Comparison of ENCODE assay signal across 9 cellular contexts in the genomic region with DNA sequence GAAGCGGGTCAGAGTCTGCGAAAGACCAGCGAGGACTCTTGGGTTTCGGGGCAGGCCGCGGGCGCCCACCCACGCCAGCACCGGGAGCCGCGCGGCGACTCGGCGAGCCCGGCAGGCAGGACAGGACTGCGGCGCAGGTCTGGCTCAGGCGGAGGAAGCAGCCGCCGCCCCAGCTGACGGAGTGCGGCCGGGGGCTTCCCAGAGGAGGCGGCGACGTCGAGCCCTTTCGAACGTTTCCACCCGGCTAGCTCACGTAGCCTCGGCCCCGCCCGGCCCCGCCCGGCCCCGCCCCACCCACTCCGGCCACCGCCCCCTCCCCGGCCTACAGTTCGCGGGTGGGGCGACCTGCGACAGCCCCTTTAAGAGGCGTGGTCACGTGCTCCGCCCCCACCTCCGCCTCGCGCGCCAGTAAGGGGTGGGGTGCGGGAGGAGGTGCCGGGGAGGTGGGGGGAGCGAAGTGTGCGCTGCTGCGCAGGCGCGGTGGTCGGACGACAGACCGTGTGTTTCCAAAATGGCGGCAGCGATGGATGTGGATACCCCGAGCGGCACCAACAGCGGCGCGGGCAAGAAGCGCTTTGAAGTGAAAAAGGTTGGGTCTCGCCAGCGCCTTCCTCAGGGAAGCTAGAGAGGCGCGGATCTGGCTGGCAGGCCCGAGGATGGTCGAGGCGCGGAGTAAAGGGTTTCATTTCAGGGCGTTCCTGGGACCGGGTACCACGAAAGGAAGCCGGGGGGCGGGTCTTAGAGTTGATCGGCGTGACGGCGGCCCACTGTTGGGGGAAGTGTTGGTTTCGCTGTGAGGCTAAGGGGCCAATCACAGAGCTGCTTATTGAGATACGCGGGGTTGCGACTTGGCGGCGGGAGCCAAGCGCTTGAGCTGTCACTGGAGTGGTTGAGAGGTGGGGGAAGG. TPM values are rescaled to one million over a fixed set of nuclear protein-coding genes. Genes with fewer than 3 reads are reported as not detected.
A peak's percentile ranks its signal among the peaks of the same experiment; 100 is the strongest.
DNase-seq lines count a peak whose midpoint lies in the region; ATAC-seq, FAIRE-seq and TF ChIP-seq lines count a peak whose summit lies in the region.
"Had no signal": no experiment of that assay in that cellular context is flagged by ENCODE, and none has a peak within 500 bp of the region (broad histone marks: within the 10 kb centered on the region; RNA-seq: fewer than 3 reads in every experiment).

A gene (plus strand): TSS at position 491 of the 907 bp plus-strand sequence. CDS start 21 bp downstream, at position 512.

- peak within 1 kb of the TSS; percentile 89 for H2AFZ ChIP-seq in keratinocyte (ENCODE audit: control insufficient read depth, low read length)

- peaks cover 47% of the 10 kb centered on the region for H3K79me2 ChIP-seq in keratinocyte (ENCODE audit: control insufficient read depth, insufficient read depth, low read length)

- no peaks in the 10 kb centered on the region for H3K27me3 ChIP-seq in keratinocyte (ENCODE audit: control insufficient read depth, extremely low read depth, insufficient read depth, low read length)

- no peaks in the 10 kb centered on the region for H3K9me1 ChIP-seq in keratinocyte (ENCODE audit: control insufficient read depth, extremely low read depth, insufficient read depth, low read length)

- peak within 1 kb of the TSS; percentile 99 for H3K9ac ChIP-seq in keratinocyte (ENCODE audit: control insufficient read depth, extremely low read depth, insufficient read depth, low read length)

- dilution Hi-C loops in keratinocyte (cut with MboI; ENCODE audit: extremely low pct_ligation_motif_present, low sequenced_read_pairs), result no loop called here

- H3K4me1 ChIP-seq in keratinocyte (ENCODE audit: control insufficient read depth, extremely low read depth, insufficient read depth, low read length), result peaks cover 22% of the 10 kb centered on the region

- peak within 1 kb of the TSS; percentile 93 for H3K27ac ChIP-seq in keratinocyte (ENCODE audit: control insufficient read depth, insufficient read depth, low read length)

- peaks cover 3% of the 10 kb centered on the region for H4K20me1 ChIP-seq in keratinocyte (ENCODE audit: control insufficient read depth, extremely low read depth, insufficient read depth, low read length)

- H3K4me2 ChIP-seq in keratinocyte (ENCODE audit: control insufficient read depth, extremely low read depth, insufficient read depth, low read depth, low read length), result peak within 1 kb of the TSS; percentile 96

- peak within 1 kb of the TSS; percentile 60 to 96 (median 84) for H3K4me3 ChIP-seq in keratinocyte (ENCODE audit: control insufficient read depth in 2 of 3, extremely low read depth in 1 of 3, insufficient read depth in 2 of 3, low read depth in 1 of 3, low read length in 3 of 3)

- TF ChIP-seq CTCF in AG09319 (IDR thresholded peaks at IDR 0.05; ENCODE audit: low read depth, low read length), result no peak
- no peak for TF ChIP-seq CTCF in keratinocyte (optimal IDR thresholded peaks at IDR 0.05 in 1 of 3, IDR thresholded peaks at IDR 0.05 in 1 of 3, conservative IDR thresholded peaks at IDR 0.05 in 1 of 3; ENCODE audit: extremely low read depth in 1 of 3, insufficient read depth in 2 of 3, low read length in 3 of 3)

- FAIRE-seq in keratinocyte (lab: Jason Lieb, UNC), result peak; percentile 83
- FAIRE-seq: colon had no signal

- DNase-seq in AG09319 (ENCODE audit: extremely low read depth, low read depth) (peak; percentile 97), NCI-H460 (ENCODE audit: extremely low read depth, low read depth) (peak; percentile 93), cerebellum (ENCODE audit: low spot score) (peak; percentile 99), keratinocyte (ENCODE audit: low read depth, low spot score) (peak; percentile 95)
- peak; percentile 98 for DNase-seq in activated CD4-positive, alpha-beta T cell treated with anti-CD3 and anti-CD28 coated beads for 1 hour
- DNase-seq in stimulated activated CD4-positive, alpha-beta T cell treated with anti-CD3 and anti-CD28 coated beads, Interleukin-15, amount 100 ng/mL, for 1 hour (ENCODE audit: low read depth in 1 of 2, low spot score in 1 of 2), result peak; percentile 97 to 98

- peak; percentile 80 for ATAC-seq in GM19043 (IDR thresholded peaks at IDR 0.05; ENCODE audit: low read depth, unreplicated experiment)
- ATAC-seq in HG03378 (IDR thresholded peaks at IDR 0.05; ENCODE audit: unreplicated experiment), result peak; percentile 70

- no peaks in the 10 kb centered on the region for H3K9me3 ChIP-seq in keratinocyte (ENCODE audit: control insufficient read depth, low read depth, low read length)

- H3K36me3 ChIP-seq in keratinocyte (ENCODE audit: control insufficient read depth in 2 of 2, extremely low read depth in 1 of 2, insufficient read depth in 2 of 2, low read length in 2 of 2), result peaks cover 2 to 21% of the 10 kb centered on the region in 2 experiments

RNA-seq across cellular contexts. Expression of the gene that starts here (rescaled TPM):
- total RNA-seq in NCI-H460 (2014; rRNA removed; shearing (Covaris generic)), result 27.7 and 30.6 TPM in 2 replicates
- polyA plus RNA-seq in NCI-H460 (2014; cell fraction: nucleus; rRNA removed), result 21.6 and 39.0 TPM in 2 replicates
- 49.8 TPM for total RNA-seq in cerebellum
- polyA plus RNA-seq in keratinocyte, result 81.5 to 143 TPM (median 104 TPM) in 3 replicates
- 14.6 TPM for polyA plus RNA-seq in keratinocyte (2011; ENCODE audit: low read depth)
- 56.8 and 91.0 TPM in 2 replicates for polyA plus RNA-seq in keratinocyte (2011; cell fraction: cytosol; rRNA removed)
- 35.3 and 43.8 TPM in 2 replicates for polyA plus RNA-seq in keratinocyte (2011; cell fraction: nucleus; rRNA removed)
- polyA plus RNA-seq in keratinocyte (2012; ENCODE audit: low replicate concordance), result 66.1 and 88.2 TPM in 2 replicates
- polyA minus RNA-seq in keratinocyte, result 17.2 to 29.0 TPM (median 22.5 TPM) in 3 replicates
- polyA minus RNA-seq in keratinocyte (2011; cell fraction: cytosol; rRNA and poly(A)+ RNA removed), result 22.1 TPM
- polyA minus RNA-seq in keratinocyte (2011; cell fraction: nucleus; rRNA and poly(A)+ RNA removed), result 6.0 and 11.0 TPM in 2 replicates

Comparison
In these comparisons a context has a peak if more than half of its experiments do, and no peak if none do; other contexts are left out.
1. Peak in every context shown above with its lines: DNase-seq, ATAC-seq, H3K4me3 ChIP-seq and H3K27ac ChIP-seq.